In genomic region chr21:31974454-31974985, GRCh38 we compare ENCODE assay signal across 13 cellular contexts.
A peak's percentile ranks its signal among the peaks of the same experiment; 100 is the strongest.
DNase-seq lines count a peak whose midpoint lies in the region; ATAC-seq and TF ChIP-seq lines count a peak whose summit lies in the region.
"Had no signal": no experiment of that assay in that cellular context is flagged by ENCODE, and none has a peak within 500 bp of the region (broad histone marks: within the 10 kb centered on the region; RNA-seq: fewer than 3 reads in every experiment).

No MANE protein-coding gene starts in this region.

- no peak overlapping the region for H3K27ac ChIP-seq in effector memory CD4-positive, alpha-beta T cell (ENCODE audit: insufficient read depth, low read length, poor library complexity, severe bottlenecking)
- no peak overlapping the region for H3K27ac ChIP-seq in hepatocyte
- H3K27ac ChIP-seq in psoas muscle = no peak overlapping the region
- H3K27ac ChIP-seq: left lung had no signal

- no peak overlapping the region for H3K4me3 ChIP-seq in effector memory CD4-positive, alpha-beta T cell (ENCODE audit: insufficient read depth, low read depth, low read length, poor library complexity, severe bottlenecking)
- H3K4me3 ChIP-seq in hepatocyte = no peak overlapping the region
- H3K4me3 ChIP-seq in psoas muscle = no peak overlapping the region
- H3K4me3 ChIP-seq: left lung had no signal

- H3K9me3 Mint-ChIP-seq in stimulated activated naive B cell treated with anti-CD40 and anti-IgM and Interleukin-4, amounts not matched to agents 10 μg/mL and 1 μg/mL and 100 μg/mL, for 72 hours = peaks cover 8 to 12% of the 10 kb centered on the region in 2 donors

- ATAC-seq in stimulated activated naive B cell treated with anti-CD40 and anti-IgM and Interleukin-4, amounts not matched to agents 10 μg/mL and 1 μg/mL and 100 μg/mL, for 72 hours (replicated peaks) = peak; percentile 55 to 64
- ATAC-seq in psoas muscle (no peak), GM21390 (IDR thresholded peaks at IDR 0.05; ENCODE audit: unreplicated experiment) (no peak)
- ATAC-seq: left lung had no signal

- no peak overlapping the region for H2AFZ ChIP-seq in hepatocyte

- peaks cover 0 to 31% of the 10 kb centered on the region in 2 donors for H3K27me3 Mint-ChIP-seq in stimulated activated naive B cell treated with anti-CD40 and anti-IgM and Interleukin-4, amounts not matched to agents 10 μg/mL and 1 μg/mL and 100 μg/mL, for 72 hours
- H3K27me3 Mint-ChIP-seq: progenitor cell of endocrine pancreas had no signal

- H3K27me3 ChIP-seq in effector memory CD4-positive, alpha-beta T cell (replicated peaks; ENCODE audit: control insufficient read depth, insufficient read depth, low read length, poor library complexity, severe bottlenecking) = no peaks in the 10 kb centered on the region
- H3K27me3 ChIP-seq in hepatocyte = no peaks in the 10 kb centered on the region
- no peaks in the 10 kb centered on the region for H3K27me3 ChIP-seq in psoas muscle (ENCODE audit: insufficient read depth in 3 of 3, low read length in 2 of 3)
- H3K27me3 ChIP-seq: left lung had no signal

- H3K9me2 ChIP-seq in hepatocyte (replicated peaks; ENCODE audit: insufficient read depth) = no peaks in the 10 kb centered on the region

- no peaks in the 10 kb centered on the region for H3K4me1 Mint-ChIP-seq in stimulated activated naive B cell treated with anti-CD40 and anti-IgM and Interleukin-4, amounts not matched to agents 10 μg/mL and 1 μg/mL and 100 μg/mL, for 72 hours

- no peaks in the 10 kb centered on the region for H3K4me1 ChIP-seq in effector memory CD4-positive, alpha-beta T cell (ENCODE audit: control insufficient read depth, insufficient read depth, low read length, poor library complexity, severe bottlenecking)
- no peaks in the 10 kb centered on the region for H3K4me1 ChIP-seq in hepatocyte (ENCODE audit: insufficient read depth)
- no peaks in the 10 kb centered on the region for H3K4me1 ChIP-seq in psoas muscle
- H3K4me1 ChIP-seq: left lung had no signal

- H3K4me3 Mint-ChIP-seq in stimulated activated naive B cell treated with anti-CD40 and anti-IgM and Interleukin-4, amounts not matched to agents 10 μg/mL and 1 μg/mL and 100 μg/mL, for 72 hours = no peak overlapping the region

- H3K79me2 ChIP-seq in hepatocyte = no peaks in the 10 kb centered on the region

- H3K4me2 ChIP-seq in hepatocyte = no peak overlapping the region

- H3K36me3 Mint-ChIP-seq in stimulated activated naive B cell treated with anti-CD40 and anti-IgM and Interleukin-4, amounts not matched to agents 10 μg/mL and 1 μg/mL and 100 μg/mL, for 72 hours = peaks cover 0 to 2% of the 10 kb centered on the region in 2 donors

- no peaks in the 10 kb centered on the region for H3K9me3 ChIP-seq in effector memory CD4-positive, alpha-beta T cell (ENCODE audit: control insufficient read depth, low read length)
- H3K9me3 ChIP-seq in hepatocyte (ENCODE audit: low read depth) = no peaks in the 10 kb centered on the region
- H3K9me3 ChIP-seq in psoas muscle = no peaks in the 10 kb centered on the region
- H3K9me3 ChIP-seq: left lung had no signal

- no peaks in the 10 kb centered on the region for H4K20me1 ChIP-seq in hepatocyte (ENCODE audit: insufficient read depth, poor library complexity, severe bottlenecking)

- no peak for TF ChIP-seq CTCF in hepatocyte (IDR thresholded peaks at IDR 0.05; ENCODE audit: poor library complexity)
- no peak for TF ChIP-seq CTCF in psoas muscle (IDR thresholded peaks at IDR 0.05)

- no peak overlapping the region for H3K27ac Mint-ChIP-seq in stimulated activated naive B cell treated with anti-CD40 and anti-IgM and Interleukin-4, amounts not matched to agents 10 μg/mL and 1 μg/mL and 100 μg/mL, for 72 hours
- H3K27ac Mint-ChIP-seq: progenitor cell of endocrine pancreas had no signal

- no peaks in the 10 kb centered on the region for H3K36me3 ChIP-seq in effector memory CD4-positive, alpha-beta T cell (ENCODE audit: control insufficient read depth, insufficient read depth, low read length)
- no peaks in the 10 kb centered on the region for H3K36me3 ChIP-seq in hepatocyte (replicated peaks; ENCODE audit: insufficient read depth, low read depth)
- H3K36me3 ChIP-seq in psoas muscle (ENCODE audit: insufficient read depth in 1 of 2, low read depth in 1 of 2) = no peaks in the 10 kb centered on the region
- H3K36me3 ChIP-seq: left lung had no signal

- WGBS in hepatocyte (ENCODE audit: low lambda C conversion rate, missing lambda C conversion rate) = 86% methylated on average over 16 of the region's 16 CpGs
- WGBS in psoas muscle, 3 donors = 73 to 77% (median 75%) methylated on average over 16 of the region's 16 CpGs

- intact Hi-C loops in psoas muscle (cut with DNase I) = no loop called here

- DNase-seq in activated T-cell treated with anti-CD3 and anti-CD28 coated beads for 48 hours (ENCODE audit: low read depth) (peak; percentile 8), activated T-cell treated with anti-CD3 and anti-CD28 coated beads for 4 hours (no peak), UCSD-AML1 (lab: John Stamatoyannopoulos, UW; ENCODE audit: unreplicated experiment) (peak; percentile 24), hepatocyte (ENCODE audit: low spot score) (no peak), psoas muscle (no peak)
- peak in 2 of 3 donors; percentile 2 to 5 for DNase-seq in effector memory CD4-positive, alpha-beta T cell
- DNase-seq in stimulated activated naive B cell treated with anti-CD40 and anti-IgM and Interleukin-4, amounts not matched to agents 10 μg/mL and 1 μg/mL and 100 μg/mL, for 72 hours = no peak
- DNase-seq: IMR-90, left lung, NCI-H2171 treated with DMSO at 0.1 percent for 48 hours, SHP77 had no signal

Comparison
In these comparisons a context has a peak if more than half of its experiments do, and no peak if none do; other contexts are left out.
1. DNase-seq: peak in activated T-cell treated with anti-CD3 and anti-CD28 coated beads for 48 hours (single experiment), UCSD-AML1 (single experiment) and effector memory CD4-positive, alpha-beta T cell (2 of 3); none in activated T-cell treated with anti-CD3 and anti-CD28 coated beads for 4 hours (single experiment), stimulated activated naive B cell treated with anti-CD40 and anti-IgM and Interleukin-4, amounts not matched to agents 10 μg/mL and 1 μg/mL and 100 μg/mL, for 72 hours (single experiment), hepatocyte (single experiment) and psoas muscle (0 of 2).
2. ATAC-seq: peak in stimulated activated naive B cell treated with anti-CD40 and anti-IgM and Interleukin-4, amounts not matched to agents 10 μg/mL and 1 μg/mL and 100 μg/mL, for 72 hours (2 of 2); none in psoas muscle (0 of 4) and GM21390 (single experiment).